ENCODE assay signal across 18 cellular contexts in the genomic region with DNA sequence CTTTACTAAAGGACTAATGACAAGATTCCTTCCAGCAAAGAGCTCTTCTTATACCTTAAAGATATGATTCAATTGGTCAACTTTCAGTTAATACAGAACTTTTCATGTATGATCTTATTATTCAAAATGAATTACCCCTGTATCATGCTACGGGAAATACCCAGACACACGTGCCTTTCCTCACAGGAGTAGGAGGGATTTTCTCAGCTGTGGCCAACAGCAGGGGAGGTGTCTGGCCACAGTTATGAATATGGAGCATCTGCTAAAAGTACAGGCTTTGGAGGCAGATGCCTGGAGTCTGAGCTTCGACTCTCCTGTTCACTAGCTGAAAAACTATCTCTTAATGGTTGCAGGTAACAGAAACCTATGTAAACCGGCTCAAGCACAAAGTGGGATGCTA. TPM values are rescaled to one million over a fixed set of nuclear protein-coding genes. Genes with fewer than 3 reads are reported as not detected.
A peak's percentile ranks its signal among the peaks of the same experiment; 100 is the strongest.
DNase-seq lines count a peak whose midpoint lies in the region; ATAC-seq and TF ChIP-seq lines count a peak whose summit lies in the region.
"Had no signal": no experiment of that assay in that cellular context is flagged by ENCODE, and none has a peak within 500 bp of the region (broad histone marks: within the 10 kb centered on the region; RNA-seq: fewer than 3 reads in every experiment).

No MANE protein-coding gene starts in this region.

- DNase-seq in activated T-cell treated with anti-CD3 and anti-CD28 coated beads, Interleukin-2, amount 50 U/mL, for 24 hours: no peak
- DNase-seq in activated T-cell treated with anti-CD3 and anti-CD28 coated beads, Interleukin-2, amount 50 U/mL, for 48 hours: no peak
- DNase-seq in progenitor cell of endocrine pancreas (ENCODE audit: low spot score, unreplicated experiment) (no peak), inferior parietal cortex (ENCODE audit: extremely low spot score) (no peak)
- DNase-seq in effector CD4-positive, alpha-beta T cell: no peak
- DNase-seq: 8988T, NCI-H1105, NCI-H2081 treated with DMSO at 0.1 percent for 48 hours, NCI-H510A, NCI-H82, OCI-M1, SHP77 had no signal

- peaks cover 12% of the 10 kb centered on the region for H3K4me1 Mint-ChIP-seq in activated T-cell treated with anti-CD3 and anti-CD28 coated beads, Interleukin-2, amount 50 U/mL, for 24 hours (ENCODE audit: low read depth)
- H3K4me1 Mint-ChIP-seq in brain (peaks cover 59% of the 10 kb centered on the region), progenitor cell of endocrine pancreas (ENCODE audit: low read depth) (peaks cover 2% of the 10 kb centered on the region)

- H3K9me3 Mint-ChIP-seq in activated T-cell treated with anti-CD3 and anti-CD28 coated beads, Interleukin-2, amount 50 U/mL, for 24 hours: no peaks in the 10 kb centered on the region
- no peaks in the 10 kb centered on the region for H3K9me3 Mint-ChIP-seq in brain
- H3K9me3 Mint-ChIP-seq in progenitor cell of endocrine pancreas (ENCODE audit: low read depth): no peaks in the 10 kb centered on the region
- H3K9me3 Mint-ChIP-seq: CD14-positive monocyte had no signal

- TF ChIP-seq CTCF in brain (conservative IDR thresholded peaks at IDR 0.05) (no peak), progenitor cell of endocrine pancreas (IDR thresholded peaks at IDR 0.05; ENCODE audit: unreplicated experiment) (no peak)

- ATAC-seq in HG02610 (IDR thresholded peaks at IDR 0.05; ENCODE audit: unreplicated experiment) (peak; percentile 45), GM19397 (IDR thresholded peaks at IDR 0.05; ENCODE audit: unreplicated experiment) (no peak)
- ATAC-seq: K562 had no signal

- peaks cover 83% of the 10 kb centered on the region for H3K36me3 Mint-ChIP-seq in activated T-cell treated with anti-CD3 and anti-CD28 coated beads, Interleukin-2, amount 50 U/mL, for 24 hours (ENCODE audit: low read depth)
- H3K36me3 Mint-ChIP-seq in brain: peaks cover 83% of the 10 kb centered on the region
- peaks cover 23% of the 10 kb centered on the region for H3K36me3 Mint-ChIP-seq in progenitor cell of endocrine pancreas (ENCODE audit: insufficient read depth)

- H3K4me3 Mint-ChIP-seq in activated T-cell treated with anti-CD3 and anti-CD28 coated beads, Interleukin-2, amount 50 U/mL, for 24 hours: no peak overlapping the region
- no peak overlapping the region for H3K4me3 Mint-ChIP-seq in brain
- H3K4me3 Mint-ChIP-seq in progenitor cell of endocrine pancreas (ENCODE audit: low read depth): no peak overlapping the region
- H3K4me3 Mint-ChIP-seq: CD14-positive monocyte had no signal

- no peaks in the 10 kb centered on the region for H3K27me3 Mint-ChIP-seq in activated T-cell treated with anti-CD3 and anti-CD28 coated beads, Interleukin-2, amount 50 U/mL, for 24 hours
- H3K27me3 Mint-ChIP-seq in brain (no peaks in the 10 kb centered on the region), progenitor cell of endocrine pancreas (no peaks in the 10 kb centered on the region)

- H3K27ac Mint-ChIP-seq in activated T-cell treated with anti-CD3 and anti-CD28 coated beads, Interleukin-2, amount 50 U/mL, for 24 hours: peak overlapping the region; percentile 27
- peak overlapping the region; percentile 10 to 82 (median 59) for H3K27ac Mint-ChIP-seq in brain
- H3K27ac Mint-ChIP-seq in progenitor cell of endocrine pancreas: peak overlapping the region; percentile 44
- H3K27ac Mint-ChIP-seq: CD14-positive monocyte had no signal

RNA-seq across cellular contexts. Expression of gene KIAA1614, which starts 53.6 kb away (rescaled TPM):
- polyA plus RNA-seq in brain (ENCODE audit: insufficient read depth, low read depth, low replicate concordance): 8.3 TPM
- 2.1 and 2.5 TPM in 2 replicates for total RNA-seq in progenitor cell of endocrine pancreas
- total RNA-seq: H4 had no signal
- polyA plus RNA-seq: CD14-positive monocyte had no signal

RNA-seq across cellular contexts. Expression of gene STX6, which starts 56.4 kb away (rescaled TPM):
- polyA plus RNA-seq in brain (ENCODE audit: insufficient read depth, low read depth, low replicate concordance): 22.1 TPM
- total RNA-seq in progenitor cell of endocrine pancreas: 21.8 and 24.9 TPM in 2 replicates
